ENCODE assay signal across 13 cellular contexts in the genomic region with DNA sequence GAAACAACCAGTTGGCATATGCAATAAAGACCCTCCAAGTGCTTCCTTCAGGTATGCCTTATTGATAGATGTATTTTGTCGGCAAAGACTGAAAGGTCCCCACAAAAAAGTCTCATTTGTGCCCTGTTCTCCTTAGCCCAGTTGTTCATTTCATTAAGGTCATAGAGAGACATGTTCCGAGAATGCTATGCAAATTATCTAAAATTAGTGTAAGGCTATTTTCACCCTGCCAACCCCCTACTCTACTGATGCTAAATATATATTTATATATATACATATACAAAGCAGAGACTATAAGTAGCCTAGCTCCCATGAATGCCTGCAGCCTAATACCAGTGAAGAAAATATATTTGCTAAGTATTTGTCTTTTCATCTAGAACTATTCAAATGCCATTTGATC.
DNase-seq lines count a peak whose midpoint lies in the region; ATAC-seq and TF ChIP-seq lines count a peak whose summit lies in the region.
"Had no signal": no experiment of that assay in that cellular context is flagged by ENCODE, and none has a peak within 500 bp of the region (broad histone marks: within the 10 kb centered on the region; RNA-seq: fewer than 3 reads in every experiment).

No MANE protein-coding gene starts in this region.

- H3K36me3 ChIP-seq in Peyer's patch, result no peaks in the 10 kb centered on the region

- no peaks in the 10 kb centered on the region for H3K36me3 Mint-ChIP-seq in activated B cell treated with CpG ODN at 0.5 μM for 24 hours (ENCODE audit: low read depth)

- no peak for TF ChIP-seq CTCF in activated B cell treated with CpG ODN at 0.5 μM for 24 hours (IDR thresholded peaks at IDR 0.05)
- TF ChIP-seq CTCF in Peyer's patch (IDR thresholded peaks at IDR 0.05), result no peak

- no peaks in the 10 kb centered on the region for H3K9me3 ChIP-seq in Peyer's patch

- ATAC-seq in GM18870 (IDR thresholded peaks at IDR 0.05; ENCODE audit: unreplicated experiment), result peak; percentile 71
- ATAC-seq in GM21528 (IDR thresholded peaks at IDR 0.05; ENCODE audit: low FRiP score, unreplicated experiment), result peak; percentile 82
- peak; percentile 80 for ATAC-seq in HG03060 (IDR thresholded peaks at IDR 0.05; ENCODE audit: low read depth, unreplicated experiment)
- peak; percentile 42 for ATAC-seq in activated B cell treated with CpG ODN at 0.5 μM for 24 hours (ENCODE audit: low read depth)

- peaks cover 7% of the 10 kb centered on the region for H3K9me3 Mint-ChIP-seq in activated B cell treated with CpG ODN at 0.5 μM for 24 hours

- H3K4me1 ChIP-seq in Peyer's patch, result no peaks in the 10 kb centered on the region

- H3K4me3 ChIP-seq in Peyer's patch, result no peak overlapping the region

- H3K27ac ChIP-seq in Peyer's patch, result no peak overlapping the region

- TF ChIP-seq POLR2A in Peyer's patch (IDR thresholded peaks at IDR 0.05), result no peak

- POLR2A ChIA-PET in activated B cell treated with CpG ODN at 0.5 μM for 24 hours (lab: Charles Lee), result interaction anchor here (1.4 to 1.8 kb wide), 2 partner anchors 25 to 109 kb away, joined by 4 to 6 read pairs; partner anchors contain the start of gene EGR2

- intact Hi-C loops in activated B cell treated with CpG ODN at 0.5 μM for 24 hours (cut with micrococcal nuclease), result loop anchor here (2.0 kb wide), 1 partner anchor 15 kb away; no protein-coding TSS in a partner anchor

- peaks cover 37% of the 10 kb centered on the region for H3K4me1 Mint-ChIP-seq in activated B cell treated with CpG ODN at 0.5 μM for 24 hours

- H3K4me3 Mint-ChIP-seq in activated B cell treated with CpG ODN at 0.5 μM for 24 hours, result no peak overlapping the region
- H3K4me3 Mint-ChIP-seq: CD4-positive, alpha-beta T cell; neural crest cell; T-helper 1 cell treated with Interleukin-12 subunit alpha and Interleukin-12 subunit beta and Interleukin-4 antibody, amounts not matched to agents 30 μg/mL and 1 μg/mL, for 36 hours had no signal

- H3K27ac Mint-ChIP-seq in activated B cell treated with CpG ODN at 0.5 μM for 24 hours, result no peak overlapping the region
- H3K27ac Mint-ChIP-seq: CD4-positive, alpha-beta T cell; T-helper 1 cell treated with Interleukin-12 subunit alpha and Interleukin-12 subunit beta and Interleukin-4 antibody, amounts not matched to agents 30 μg/mL and 1 μg/mL, for 36 hours had no signal

- DNase-seq in activated B cell treated with CpG ODN at 0.5 μM for 24 hours, result no peak
- no peak for DNase-seq in Peyer's patch
- DNase-seq in activated CD4-positive, alpha-beta T cell treated with anti-CD3 and anti-CD28 coated beads for 48 hours, result no peak
- DNase-seq in activated CD4-positive, alpha-beta T cell treated with anti-CD3 and anti-CD28 coated beads for 4 hours, result no peak
- no peak for DNase-seq in NCI-H1092 (lab: John Stamatoyannopoulos, UW)
- DNase-seq: activated naive CD4-positive, alpha-beta T cell; CD4-positive, alpha-beta T cell; NCI-H2081 treated with DMSO at 0.1 percent for 48 hours had no signal

- H3K27me3 ChIP-seq in Peyer's patch, result no peaks in the 10 kb centered on the region

- CTCF ChIA-PET in activated B cell treated with CpG ODN at 0.5 μM for 24 hours (lab: Charles Lee), result no interaction called here

- H3K27me3 Mint-ChIP-seq in activated B cell treated with CpG ODN at 0.5 μM for 24 hours, result no peaks in the 10 kb centered on the region
- H3K27me3 Mint-ChIP-seq: CD4-positive, alpha-beta T cell had no signal
